8 cellular contexts compared by ENCODE assay signal in genomic region chr2:65186872-65187851, GRCh38. TPM values are rescaled to one million over a fixed set of nuclear protein-coding genes. Genes with fewer than 3 reads are reported as not detected.
DNase-seq lines count a peak whose midpoint lies in the region; ATAC-seq and TF ChIP-seq lines count a peak whose summit lies in the region.

No MANE protein-coding gene starts in this region.

- no peak overlapping the region for H3K4me3 ChIP-seq in Panc1 (ENCODE audit: low read depth in 2 of 2, low read length in 2 of 2)

- no peaks in the 10 kb centered on the region for H3K9me3 Mint-ChIP-seq in activated T-cell treated with anti-CD3 and anti-CD28 coated beads, Interleukin-2, amount 50 U/mL, for 4 hours
- H3K9me3 Mint-ChIP-seq in natural killer cell, result no peaks in the 10 kb centered on the region
- no peaks in the 10 kb centered on the region for H3K9me3 Mint-ChIP-seq in stimulated activated naive B cell treated with anti-CD40 and anti-IgM and Interleukin-4, amounts not matched to agents 10 μg/mL and 1 μg/mL and 100 μg/mL, for 72 hours

- POLR2A ChIA-PET in Panc1 (lab: Charles Lee), result no interaction called here

- H3K36me3 Mint-ChIP-seq in activated T-cell treated with anti-CD3 and anti-CD28 coated beads, Interleukin-2, amount 50 U/mL, for 4 hours (ENCODE audit: insufficient read depth), result no peaks in the 10 kb centered on the region
- H3K36me3 Mint-ChIP-seq in natural killer cell, result no peaks in the 10 kb centered on the region
- peaks cover 0 to 6% of the 10 kb centered on the region in 2 donors for H3K36me3 Mint-ChIP-seq in stimulated activated naive B cell treated with anti-CD40 and anti-IgM and Interleukin-4, amounts not matched to agents 10 μg/mL and 1 μg/mL and 100 μg/mL, for 72 hours

- H3K27me3 ChIP-seq in Panc1 (ENCODE audit: control insufficient read depth, insufficient read depth, low read length), result peaks cover 6% of the 10 kb centered on the region; the same call in 1 of the 2 replicates

- no peaks in the 10 kb centered on the region for H3K36me3 ChIP-seq in Panc1 (ENCODE audit: control insufficient read depth, insufficient read depth, low read length)

- H3K9me3 ChIP-seq in Panc1 (ENCODE audit: control insufficient read depth, insufficient read depth, low read depth, low read length), result no peaks in the 10 kb centered on the region

- ATAC-seq in GM19023 (IDR thresholded peaks at IDR 0.05; ENCODE audit: unreplicated experiment), result peak; percentile 77
- peak; percentile 98 for ATAC-seq in Panc1
- ATAC-seq in activated T-cell treated with anti-CD3 and anti-CD28 coated beads, Interleukin-2, amount 50 U/mL, for 4 hours, result peak; percentile 79 to 91
- ATAC-seq in natural killer cell, result peak; percentile 79 to 95 (median 92)
- peak; percentile 87 to 92 for ATAC-seq in stimulated activated naive B cell treated with anti-CD40 and anti-IgM and Interleukin-4, amounts not matched to agents 10 μg/mL and 1 μg/mL and 100 μg/mL, for 72 hours (replicated peaks)

- H3K4me3 Mint-ChIP-seq in activated T-cell treated with anti-CD3 and anti-CD28 coated beads, Interleukin-2, amount 50 U/mL, for 4 hours, result no peak overlapping the region
- no peak overlapping the region for H3K4me3 Mint-ChIP-seq in natural killer cell
- H3K4me3 Mint-ChIP-seq in stimulated activated naive B cell treated with anti-CD40 and anti-IgM and Interleukin-4, amounts not matched to agents 10 μg/mL and 1 μg/mL and 100 μg/mL, for 72 hours, result no peak overlapping the region

- peak; percentile 40 for DNase-seq in AG09319 (ENCODE audit: extremely low read depth, low read depth)
- DNase-seq in HT-29 (ENCODE audit: low spot score), result peak; percentile 88
- peak; percentile 69 for DNase-seq in Panc1 (ENCODE audit: low read depth, low spot score)
- peak; percentile 60 for DNase-seq in activated T-cell treated with anti-CD3 and anti-CD28 coated beads, Interleukin-2, amount 50 U/mL, for 4 hours
- DNase-seq in fibroblast of gingiva (ENCODE audit: low read depth), result peak; percentile 74
- DNase-seq in natural killer cell, result peak; percentile 47
- peak; percentile 50 for DNase-seq in stimulated activated naive B cell treated with anti-CD40 and anti-IgM and Interleukin-4, amounts not matched to agents 10 μg/mL and 1 μg/mL and 100 μg/mL, for 72 hours

- CTCF ChIA-PET in Panc1 (lab: Charles Lee), result interaction anchor here (0.5 to 1.3 kb wide), 8 partner anchors 9 to 320 kb away, joined by 3 to 8 read pairs (median 4); partner anchors contain the start of gene RAB1A

- in situ Hi-C loops in Panc1 (cut with HindIII; ENCODE audit: low pct_unique_long_range_greater_than_20kb, low sequenced_read_pairs), result no loop called here

- H3K27ac Mint-ChIP-seq in natural killer cell, result no peak overlapping the region
- H3K27ac Mint-ChIP-seq in stimulated activated naive B cell treated with anti-CD40 and anti-IgM and Interleukin-4, amounts not matched to agents 10 μg/mL and 1 μg/mL and 100 μg/mL, for 72 hours, result no peak overlapping the region

- H3K4me1 Mint-ChIP-seq in activated T-cell treated with anti-CD3 and anti-CD28 coated beads, Interleukin-2, amount 50 U/mL, for 4 hours (ENCODE audit: low read depth), result peaks cover 6% of the 10 kb centered on the region
- peaks cover 6 to 8% of the 10 kb centered on the region in 2 donors for H3K4me1 Mint-ChIP-seq in natural killer cell
- H3K4me1 Mint-ChIP-seq in stimulated activated naive B cell treated with anti-CD40 and anti-IgM and Interleukin-4, amounts not matched to agents 10 μg/mL and 1 μg/mL and 100 μg/mL, for 72 hours, result peaks cover 4 to 11% of the 10 kb centered on the region in 2 donors

- intact Hi-C loops in Panc1 (cut with micrococcal nuclease; ENCODE audit: unreplicated experiment) (loop anchor here (5.0 kb wide), 1 partner anchor 115 kb away; no protein-coding TSS in a partner anchor), natural killer cell (cut with micrococcal nuclease) (loop anchor here (1.0 to 2.0 kb wide), 3 partner anchors 118 to 268 kb away; no protein-coding TSS in a partner anchor)

- no TSS peak for BruUV-seq in Panc1 (replicated peaks; lab: Mats Ljungman, UMichigan)

- no peak overlapping the region for H3K27ac ChIP-seq in Panc1 (ENCODE audit: low read length)

- H3K4me1 ChIP-seq in Panc1 (ENCODE audit: control insufficient read depth, insufficient read depth, low read length), result no peaks in the 10 kb centered on the region

- peaks cover 17% of the 10 kb centered on the region for H3K27me3 Mint-ChIP-seq in activated T-cell treated with anti-CD3 and anti-CD28 coated beads, Interleukin-2, amount 50 U/mL, for 4 hours (ENCODE audit: low read depth)
- peaks cover 14 to 18% of the 10 kb centered on the region in 2 donors for H3K27me3 Mint-ChIP-seq in natural killer cell (ENCODE audit: low read depth in 2 of 2)
- H3K27me3 Mint-ChIP-seq in stimulated activated naive B cell treated with anti-CD40 and anti-IgM and Interleukin-4, amounts not matched to agents 10 μg/mL and 1 μg/mL and 100 μg/mL, for 72 hours, result peaks cover 5 to 6% of the 10 kb centered on the region in 2 donors

- peak; percentile 93 for TF ChIP-seq CTCF in AG09319 (IDR thresholded peaks at IDR 0.05; ENCODE audit: low read depth, low read length)
- peak; percentile 94 for TF ChIP-seq CTCF in Panc1 (IDR thresholded peaks at IDR 0.05)
- peak; percentile 77 for TF ChIP-seq CTCF in natural killer cell (IDR thresholded peaks at IDR 0.05)

RNA-seq across cellular contexts. Expression of gene ACTR2, which starts 40.5 kb away (rescaled TPM):
- total RNA-seq in HT-29 (2014; rRNA removed; shearing (Covaris generic)), result 32.8 and 33.6 TPM in 2 replicates
- 347 TPM for total RNA-seq in Panc1 (2021; ENCODE audit: unreplicated experiment)
- 283 TPM for polyA plus RNA-seq in Panc1 (2012; ENCODE audit: insufficient read length)
- 100 to 1,000 TPM; 238 to 263 (median 250) TPM for total RNA-seq in activated T-cell treated with anti-CD3 and anti-CD28 coated beads, Interleukin-2, amount 50 U/mL, for 4 hours
- 100 to 1,000 TPM; 346 to 404 (median 403) TPM for total RNA-seq in natural killer cell

RNA-seq across cellular contexts. Expression of gene RAB1A, which starts 57.3 kb away (rescaled TPM):
- 89.5 and 97.9 TPM in 2 replicates for total RNA-seq in HT-29 (2014; rRNA removed; shearing (Covaris generic))
- 128 TPM for total RNA-seq in Panc1 (2021; ENCODE audit: unreplicated experiment)
- polyA plus RNA-seq in Panc1 (2012; ENCODE audit: insufficient read length), result 124 TPM
- 10 to 100 TPM; 73.6 to 78.5 (median 73.6) TPM for total RNA-seq in activated T-cell treated with anti-CD3 and anti-CD28 coated beads, Interleukin-2, amount 50 U/mL, for 4 hours
- 100 to 1,000 TPM in 1 of 3 donors, 10 to 100 TPM in 2; 83.5 to 101 (median 93.6) TPM for total RNA-seq in natural killer cell
